1 cellular context compared by ENCODE assay signal in genomic region chr19:18379803-18380747, GRCh38.
TF ChIP-seq lines count a peak whose summit lies in the region.

No MANE protein-coding gene starts in this region.

TF ChIP-seq in HEK293, 187 proteins besides CTCF, POLR2A, EP300 and RAD21 (continued from another document):
- TF ChIP-seq PBX3 (CRISPR knock-in tag; IDR thresholded peaks at IDR 0.05) (no peak), OVOL3 (tag by site-specific recombination; IDR thresholded peaks at IDR 0.05) (no peak), GLIS2 (tag by site-specific recombination; IDR thresholded peaks at IDR 0.05) (0 out of 2 replicates have a peak, but pooled peaks have one; percentile 19), ZNF394 (tag by site-specific recombination; IDR thresholded peaks at IDR 0.05; ENCODE audit: borderline replicate concordance) (peak; percentile 51), ZNF792 (tag by site-specific recombination; IDR thresholded peaks at IDR 0.05) (no peak), ZNF488 (tag by site-specific recombination; IDR thresholded peaks at IDR 0.05) (no peak), ZNF777 (tag by site-specific recombination; IDR thresholded peaks at IDR 0.05; ENCODE audit: borderline replicate concordance) (no peak), ZNF629 (tag by site-specific recombination; IDR thresholded peaks at IDR 0.05) (peak; percentile 98), ZBTB20 (tag by site-specific recombination; IDR thresholded peaks at IDR 0.05) (peak; percentile 32; the same call in 1 of the 2 replicates), ZNF114 (tag by site-specific recombination; IDR thresholded peaks at IDR 0.05) (no peak), SP3 (tag by site-specific recombination; IDR thresholded peaks at IDR 0.05) (peak; percentile 53), ZNF423 (tag by site-specific recombination; IDR thresholded peaks at IDR 0.05) (no peak), ZIC2 (tag by site-specific recombination; IDR thresholded peaks at IDR 0.05) (peak; percentile 61), ZNF830 (tag by site-specific recombination; IDR thresholded peaks at IDR 0.05; ENCODE audit: low read depth) (no peak), TRIM28 (IDR thresholded peaks at IDR 0.05; ENCODE audit: borderline replicate concordance, low read length) (no peak), ZNF704 (tag by site-specific recombination; IDR thresholded peaks at IDR 0.05) (no peak), ZBTB6 (tag by site-specific recombination; IDR thresholded peaks at IDR 0.05) (peak; percentile 67), ZBTB17 (tag by site-specific recombination; IDR thresholded peaks at IDR 0.05) (peak; percentile 89), ZNF10 (tag by site-specific recombination; IDR thresholded peaks at IDR 0.05) (no peak), PATZ1 (tag by site-specific recombination; IDR thresholded peaks at IDR 0.05) (peak; percentile 51), KLF17 (tag by site-specific recombination; IDR thresholded peaks at IDR 0.05) (peak; percentile 66; the same call in 1 of the 2 replicates), ZNF621 (tag by site-specific recombination; IDR thresholded peaks at IDR 0.05) (no peak), ZNF324 (tag by site-specific recombination; IDR thresholded peaks at IDR 0.05) (no peak; the same call in 1 of the 2 replicates), ZNF404 (tag by site-specific recombination; IDR thresholded peaks at IDR 0.05) (no peak), ZNF530 (tag by site-specific recombination; IDR thresholded peaks at IDR 0.05; ENCODE audit: low read depth) (no peak), ZFP69B (tag by site-specific recombination; IDR thresholded peaks at IDR 0.05) (peak; percentile 59; the same call in 1 of the 2 replicates), ZNF544 (tag by site-specific recombination; IDR thresholded peaks at IDR 0.05) (no peak), BCL11B (tag by site-specific recombination; IDR thresholded peaks at IDR 0.05; ENCODE audit: low read depth) (no peak), ZNF623 (tag by site-specific recombination; IDR thresholded peaks at IDR 0.05) (no peak), KLF1 (tag by site-specific recombination; IDR thresholded peaks at IDR 0.05) (peak; percentile 64), ZNF580 (tag by site-specific recombination; IDR thresholded peaks at IDR 0.05) (no peak), ZNF692 (tag by site-specific recombination; IDR thresholded peaks at IDR 0.05) (peak; percentile 66), IKZF3 (tag by site-specific recombination; IDR thresholded peaks at IDR 0.05) (peak; percentile 75), ZNF2 (tag by site-specific recombination; IDR thresholded peaks at IDR 0.05) (no peak)
